ENCODE assay signal across 15 cellular contexts in the genomic region with DNA sequence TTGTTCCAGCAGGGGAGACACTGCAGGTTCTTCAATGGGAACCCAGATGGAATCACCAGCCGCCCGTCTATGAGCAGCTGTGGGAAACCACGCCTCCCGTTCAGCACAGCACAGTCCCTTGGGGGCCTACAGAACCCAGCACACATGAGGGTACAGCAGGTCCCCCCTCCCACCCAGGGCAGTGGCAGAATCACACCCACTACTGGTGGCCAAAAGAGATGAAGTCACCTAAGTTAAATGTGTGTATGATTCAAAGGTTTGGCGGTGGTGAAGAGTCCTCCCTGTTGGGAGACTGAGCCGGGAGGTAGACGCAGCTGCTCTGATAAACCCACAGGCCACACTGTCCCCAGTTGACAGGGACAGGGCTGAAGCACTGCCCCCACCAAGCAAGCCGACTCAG. TPM values are rescaled to one million over a fixed set of nuclear protein-coding genes. Genes with fewer than 3 reads are reported as not detected.
DNase-seq lines count a peak whose midpoint lies in the region; ATAC-seq and TF ChIP-seq lines count a peak whose summit lies in the region.
"Had no signal": no experiment of that assay in that cellular context is flagged by ENCODE, and none has a peak within 500 bp of the region (broad histone marks: within the 10 kb centered on the region; RNA-seq: fewer than 3 reads in every experiment).

No MANE protein-coding gene starts in this region.

- no peaks in the 10 kb centered on the region for H3K9me3 Mint-ChIP-seq in glutamatergic neuron (ENCODE audit: unreplicated experiment)

- no peak for TF ChIP-seq POLR2A in erythroblast (IDR thresholded peaks at IDR 0.05; ENCODE audit: low read length)

- H3K4me1 ChIP-seq in BE2C, result no peaks in the 10 kb centered on the region

- H3K4me1 Mint-ChIP-seq in glutamatergic neuron (ENCODE audit: low read depth, unreplicated experiment), result no peaks in the 10 kb centered on the region
- H3K4me1 Mint-ChIP-seq: activated naive CD8-positive, alpha-beta T cell treated with anti-CD3 and anti-CD28 coated beads, Interleukin-2, amount 10 ng/mL, durations not matched to agents 7 days and 5 days had no signal

- H3K27me3 Mint-ChIP-seq in glutamatergic neuron (ENCODE audit: unreplicated experiment), result no peaks in the 10 kb centered on the region
- H3K27me3 Mint-ChIP-seq: activated naive CD8-positive, alpha-beta T cell treated with anti-CD3 and anti-CD28 coated beads, Interleukin-2, amount 10 ng/mL, durations not matched to agents 7 days and 5 days; effector memory CD8-positive, alpha-beta T cell had no signal

- no peak overlapping the region for H3K4me3 ChIP-seq in BE2C (ENCODE audit: low read depth, low read length)
- H3K4me3 ChIP-seq: stomach had no signal

- H3K27me3 ChIP-seq in BE2C, result no peaks in the 10 kb centered on the region
- H3K27me3 ChIP-seq: stomach had no signal

- no peak overlapping the region for H3K27ac Mint-ChIP-seq in glutamatergic neuron (ENCODE audit: unreplicated experiment)
- H3K27ac Mint-ChIP-seq: activated naive CD8-positive, alpha-beta T cell treated with anti-CD3 and anti-CD28 coated beads, Interleukin-2, amount 10 ng/mL, durations not matched to agents 7 days and 5 days; effector memory CD8-positive, alpha-beta T cell had no signal

- TF ChIP-seq CTCF in BE2C (IDR thresholded peaks at IDR 0.05; ENCODE audit: low read depth, low read length) (no peak), glutamatergic neuron (IDR thresholded peaks at IDR 0.05; ENCODE audit: partially characterized antibody, unreplicated experiment) (no peak)

- H3K4me3 Mint-ChIP-seq in glutamatergic neuron (ENCODE audit: unreplicated experiment), result no peak overlapping the region
- H3K4me3 Mint-ChIP-seq: activated naive CD8-positive, alpha-beta T cell treated with anti-CD3 and anti-CD28 coated beads, Interleukin-2, amount 10 ng/mL, durations not matched to agents 7 days and 5 days; effector memory CD8-positive, alpha-beta T cell had no signal

- no peaks in the 10 kb centered on the region for H3K36me3 Mint-ChIP-seq in glutamatergic neuron (ENCODE audit: unreplicated experiment)
- H3K36me3 Mint-ChIP-seq: activated naive CD8-positive, alpha-beta T cell treated with anti-CD3 and anti-CD28 coated beads, Interleukin-2, amount 10 ng/mL, durations not matched to agents 7 days and 5 days had no signal

- no peaks in the 10 kb centered on the region for H3K9me3 ChIP-seq in BE2C
- H3K9me3 ChIP-seq: stomach had no signal

- ATAC-seq in GM19463 (IDR thresholded peaks at IDR 0.05; ENCODE audit: unreplicated experiment) (peak; percentile 54), HG03439 (IDR thresholded peaks at IDR 0.05; ENCODE audit: unreplicated experiment) (no peak)
- ATAC-seq: effector memory CD8-positive, alpha-beta T cell had no signal

- DNase-seq in BE2C (peak; percentile 15), NCI-H510A (lab: John Stamatoyannopoulos, UW) (peak; percentile 54), glutamatergic neuron (peak; percentile 43), NCI-H1930 (lab: John Stamatoyannopoulos, UW) (no peak), erythroblast (lab: John Stamatoyannopoulos, UW) (no peak)
- no peak for DNase-seq in activated CD4-positive, alpha-beta T cell treated with anti-CD3 and anti-CD28 coated beads for 48 hours
- DNase-seq: activated CD4-positive, alpha-beta T cell treated with anti-CD3 and anti-CD28 coated beads for 4 hours; activated naive CD8-positive, alpha-beta T cell treated with anti-CD3 and anti-CD28 coated beads, Interleukin-2, amount 10 ng/mL, durations not matched to agents 7 days and 5 days; effector memory CD8-positive, alpha-beta T cell; GOT3; Karpas-422; midbrain had no signal

- H3K36me3 ChIP-seq in BE2C, result no peaks in the 10 kb centered on the region
- H3K36me3 ChIP-seq: stomach had no signal

RNA-seq across cellular contexts. Expression of a gene that starts 44.3 kb away (rescaled TPM):
- not detected for polyA plus RNA-seq in BE2C (2012; ENCODE audit: insufficient read depth, insufficient read length, low read depth)
- 0.32 TPM for total RNA-seq in glutamatergic neuron (ENCODE audit: unreplicated experiment)

Comparison
In these comparisons a context has a peak if more than half of its experiments do, and no peak if none do; other contexts are left out.
1. DNase-seq: peak in BE2C (single experiment), NCI-H510A (single experiment) and glutamatergic neuron (single experiment); none in NCI-H1930 (0 of 2), erythroblast (0 of 2) and activated CD4-positive, alpha-beta T cell treated with anti-CD3 and anti-CD28 coated beads for 48 hours (single experiment).